23 cellular contexts compared by ENCODE assay signal in the genomic region with DNA sequence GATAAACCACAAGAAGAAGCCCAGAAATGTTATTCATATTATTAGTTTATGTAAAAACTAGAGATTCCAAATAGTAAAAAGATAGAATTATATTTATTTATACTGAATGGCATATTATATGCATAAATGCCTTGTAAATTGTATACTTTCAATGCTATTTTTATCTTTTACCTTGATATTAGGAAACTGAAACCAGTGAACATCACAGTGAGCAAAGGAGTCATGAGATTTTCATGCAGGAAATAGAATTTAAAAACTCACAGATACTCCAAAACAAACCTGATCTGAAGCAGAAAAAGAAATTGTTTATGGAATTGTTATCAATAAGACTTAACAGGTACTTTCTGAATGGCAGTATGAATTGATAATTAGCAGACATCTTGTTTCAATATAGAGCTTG.
DNase-seq lines count a peak whose midpoint lies in the region; ATAC-seq and TF ChIP-seq lines count a peak whose summit lies in the region.
"Had no signal": no experiment of that assay in that cellular context is flagged by ENCODE, and none has a peak within 500 bp of the region (broad histone marks: within the 10 kb centered on the region; RNA-seq: fewer than 3 reads in every experiment).

No MANE protein-coding gene starts in this region.

- H3K4me1 ChIP-seq in colonic mucosa: no peaks in the 10 kb centered on the region
- H3K4me1 ChIP-seq: adrenal gland, prostate gland had no signal

- intact Hi-C loops in colonic mucosa (cut with DNase I): no loop called here

- H3K9ac ChIP-seq in colonic mucosa (ENCODE audit: low read depth in 2 of 2, low read length in 2 of 2): no peak overlapping the region
- H3K9ac ChIP-seq: BLaER1 treated with 17β-estradiol and CSF1 and Interleukin-3, amounts not matched to agents 10 nM and 100 nM had no signal

- ATAC-seq in GM18499 (IDR thresholded peaks at IDR 0.05; ENCODE audit: insufficient read depth, unreplicated experiment) (peak; percentile 64), GM21360 (IDR thresholded peaks at IDR 0.05; ENCODE audit: unreplicated experiment) (peak; percentile 56), HG02623 (IDR thresholded peaks at IDR 0.05; ENCODE audit: unreplicated experiment) (peak; percentile 54), HG03342 (IDR thresholded peaks at IDR 0.05; ENCODE audit: unreplicated experiment) (peak; percentile 47)
- ATAC-seq: effector memory CD8-positive, alpha-beta T cell; natural killer cell treated with Interleukin-12 subunit alpha and Interleukin-12 subunit beta and Interleukin-15 and Interleukin-18, amount 100 ng/mL, for 72 hours; stimulated activated naive CD8-positive, alpha-beta T cell treated with anti-CD3 and anti-CD28 coated beads, Interleukin-15, Interleukin-2, amounts not matched to agents 100 U/mL and 50 U/mL, for 24 hours had no signal

- no peaks in the 10 kb centered on the region for H3K36me3 ChIP-seq in colonic mucosa
- H3K36me3 ChIP-seq: adrenal gland; BLaER1 treated with 17β-estradiol and CSF1 and Interleukin-3, amounts not matched to agents 10 nM and 100 nM; MG63; prostate gland had no signal

- no peaks in the 10 kb centered on the region for H3K27me3 ChIP-seq in colonic mucosa
- H3K27me3 ChIP-seq: adrenal gland; BLaER1 treated with 17β-estradiol and CSF1 and Interleukin-3, amounts not matched to agents 10 nM and 100 nM; MG63 had no signal

- H3K4me3 ChIP-seq in colonic mucosa: no peak overlapping the region
- H3K4me3 ChIP-seq: adrenal gland; BLaER1 treated with 17β-estradiol and CSF1 and Interleukin-3, amounts not matched to agents 10 nM and 100 nM; MG63; prostate gland had no signal

- TF ChIP-seq CTCF in colonic mucosa (IDR thresholded peaks at IDR 0.05): no peak

- DNase-seq in SKM-1 (lab: John Stamatoyannopoulos, UW; ENCODE audit: unreplicated experiment) (no peak), CD1c-positive myeloid dendritic cell (ENCODE audit: extremely low spot score) (no peak), AG08395 (ENCODE audit: low spot score) (no peak), colonic mucosa (no peak)
- DNase-seq: 8988T; activated B cell treated with CpG ODN at 0.5 μM for 24 hours; adrenal gland; central memory CD4-positive, alpha-beta T cell; DMS153; effector memory CD8-positive, alpha-beta T cell; MG63; NCI-H1694 treated with DMSO at 0.1 percent for 48 hours; SHP77; stimulated activated CD4-positive, alpha-beta T cell treated with anti-CD3 and anti-CD28 coated beads, Interleukin-12 subunit alpha, Interleukin-12 subunit beta, amount 100 ng/mL, for 4 hours; stimulated activated naive CD8-positive, alpha-beta T cell treated with anti-CD3 and anti-CD28 coated beads, Interleukin-15, Interleukin-2, amounts not matched to agents 100 U/mL and 50 U/mL, for 24 hours; T-helper 2 cell had no signal

- no peaks in the 10 kb centered on the region for H3K9me3 ChIP-seq in colonic mucosa
- H3K9me3 ChIP-seq: adrenal gland; BLaER1 treated with 17β-estradiol and CSF1 and Interleukin-3, amounts not matched to agents 10 nM and 100 nM; MG63; prostate gland had no signal

- H3K27ac ChIP-seq in colonic mucosa: no peak overlapping the region
- H3K27ac ChIP-seq: adrenal gland; BLaER1 treated with 17β-estradiol and CSF1 and Interleukin-3, amounts not matched to agents 10 nM and 100 nM; prostate gland had no signal
